8 cellular contexts compared by ENCODE assay signal in genomic region chr16:74304164-74304834, GRCh38. TPM values are rescaled to one million over a fixed set of nuclear protein-coding genes. Genes with fewer than 3 reads are reported as not detected.
A peak's percentile ranks its signal among the peaks of the same experiment; 100 is the strongest.
DNase-seq lines count a peak whose midpoint lies in the region; ATAC-seq and TF ChIP-seq lines count a peak whose summit lies in the region.

No MANE protein-coding gene starts in this region.

- no peak overlapping the region for H3K4me3 ChIP-seq in AG04450 (ENCODE audit: low read depth, low read length)
- H3K4me3 ChIP-seq in RWPE2 (ENCODE audit: severe bottlenecking): no peak overlapping the region
- H3K4me3 ChIP-seq in hepatocyte: no peak overlapping the region
- H3K4me3 ChIP-seq in mesenchymal stem cell (ENCODE audit: insufficient read depth in 1 of 2, low read depth in 1 of 2, low read length in 2 of 2): no peak overlapping the region

- POLR2A ChIA-PET in AG04450 (lab: Yijun Ruan, JAX): no interaction called here

- no peak overlapping the region for H2AFZ ChIP-seq in hepatocyte
- no peak overlapping the region for H2AFZ ChIP-seq in mesenchymal stem cell (ENCODE audit: low read depth, low read length)

- no peak overlapping the region for H3K27ac ChIP-seq in AG04450 (ENCODE audit: low read depth, low read length)
- H3K27ac ChIP-seq in RWPE2 (ENCODE audit: poor library complexity, severe bottlenecking): no peak overlapping the region
- no peak overlapping the region for H3K27ac ChIP-seq in hepatocyte
- no peak overlapping the region for H3K27ac ChIP-seq in mesenchymal stem cell (ENCODE audit: low read length, poor library complexity, severe bottlenecking)

- H3K79me2 ChIP-seq in hepatocyte: peaks cover 16% of the 10 kb centered on the region

- H3K23ac ChIP-seq in mesenchymal stem cell (ENCODE audit: low read length in 2 of 2): no peak overlapping the region

- H3K4me2 ChIP-seq in hepatocyte (no peak overlapping the region), mesenchymal stem cell (ENCODE audit: low read length, poor library complexity, severe bottlenecking) (no peak overlapping the region)

- H3K9me3 ChIP-seq in AG04450 (ENCODE audit: control insufficient read depth, insufficient read depth, low read length) (no peaks in the 10 kb centered on the region), RWPE2 (ENCODE audit: severe bottlenecking) (no peaks in the 10 kb centered on the region), hepatocyte (ENCODE audit: low read depth) (no peaks in the 10 kb centered on the region), mesenchymal stem cell (ENCODE audit: control insufficient read depth, low read length) (no peaks in the 10 kb centered on the region)

- no peak overlapping the region for H2AK5ac ChIP-seq in mesenchymal stem cell (ENCODE audit: low read length, severe bottlenecking)

- H2BK5ac ChIP-seq in mesenchymal stem cell (ENCODE audit: low read depth, low read length, poor library complexity, severe bottlenecking): no peak overlapping the region

- H2BK120ac ChIP-seq in mesenchymal stem cell (ENCODE audit: low read depth, low read length): no peak overlapping the region

- 72% methylated on average over 10 of the region's 10 CpGs for WGBS in hepatocyte (ENCODE audit: low lambda C conversion rate, missing lambda C conversion rate)
- 96% methylated on average over 6 of the region's 10 CpGs for WGBS in mesenchymal stem cell

- peaks cover 20% of the 10 kb centered on the region for H3K79me1 ChIP-seq in mesenchymal stem cell (replicated peaks; ENCODE audit: low read length, poor library complexity, severe bottlenecking)

- no peak for DNase-seq in AG04450 (ENCODE audit: low read depth, low spot score)
- DNase-seq in RWPE2 (ENCODE audit: low spot score): no peak
- no peak for DNase-seq in hepatocyte (ENCODE audit: low spot score)
- DNase-seq in mesenchymal stem cell: no peak
- no peak for DNase-seq in GM19238 (ENCODE audit: insufficient read length, low spot score)
- DNase-seq in iPS-NIHi7 (ENCODE audit: extremely low spot score): no peak

- H3K4ac ChIP-seq in mesenchymal stem cell (ENCODE audit: low read depth in 1 of 2, low read length in 2 of 2): no peak overlapping the region

- H3K18ac ChIP-seq in mesenchymal stem cell (ENCODE audit: low read depth in 1 of 2, low read length in 2 of 2): no peak overlapping the region

- no peak overlapping the region for H4K8ac ChIP-seq in mesenchymal stem cell (ENCODE audit: low read length)

- no peak; the same call in 2 of the 3 replicates for ATAC-seq in RWPE2 (ENCODE audit: low read depth)
- ATAC-seq in GM19452 (IDR thresholded peaks at IDR 0.05; ENCODE audit: unreplicated experiment): no peak

- no peak overlapping the region for H2BK12ac ChIP-seq in mesenchymal stem cell (ENCODE audit: low read length in 2 of 2)

- H3K27me3 ChIP-seq in AG04450 (ENCODE audit: control insufficient read depth, insufficient read depth, low read length) (no peaks in the 10 kb centered on the region), RWPE2 (ENCODE audit: insufficient read depth, poor library complexity, severe bottlenecking) (no peaks in the 10 kb centered on the region), hepatocyte (no peaks in the 10 kb centered on the region), mesenchymal stem cell (ENCODE audit: control insufficient read depth in 1 of 2, insufficient read depth in 1 of 2, low read length in 2 of 2) (no peaks in the 10 kb centered on the region)

- H3K9me2 ChIP-seq in hepatocyte (replicated peaks; ENCODE audit: insufficient read depth): no peaks in the 10 kb centered on the region

- CTCF ChIA-PET in AG04450 (lab: Charles Lee): interaction anchor here (0.7 kb wide), 1 partner anchor 338 kb away, joined by 4 read pairs; no protein-coding TSS in a partner anchor

- H3K36me3 ChIP-seq in RWPE2 (ENCODE audit: low read depth) (peaks cover 81% of the 10 kb centered on the region), hepatocyte (replicated peaks; ENCODE audit: insufficient read depth, low read depth) (peaks cover 5% of the 10 kb centered on the region), mesenchymal stem cell (ENCODE audit: control insufficient read depth in 1 of 2, insufficient read depth in 2 of 2, low read depth in 1 of 2, low read length in 2 of 2) (peaks cover 35 to 85% of the 10 kb centered on the region in 2 experiments)

- peaks cover 4% of the 10 kb centered on the region for H4K20me1 ChIP-seq in hepatocyte (ENCODE audit: insufficient read depth, poor library complexity, severe bottlenecking)

- no peak overlapping the region for H4K91ac ChIP-seq in mesenchymal stem cell (ENCODE audit: low read length)

- H3K9ac ChIP-seq in mesenchymal stem cell (ENCODE audit: low read length): no peak overlapping the region

- H3K4me1 ChIP-seq in RWPE2 (ENCODE audit: insufficient read depth, poor library complexity, severe bottlenecking) (no peaks in the 10 kb centered on the region), hepatocyte (ENCODE audit: insufficient read depth) (no peaks in the 10 kb centered on the region), mesenchymal stem cell (ENCODE audit: control insufficient read depth, insufficient read depth, low read depth, low read length) (no peaks in the 10 kb centered on the region)

- no peak overlapping the region for H3K14ac ChIP-seq in mesenchymal stem cell (ENCODE audit: low read length in 2 of 2)

- H2BK15ac ChIP-seq in mesenchymal stem cell (ENCODE audit: low read depth, poor library complexity, severe bottlenecking): no peak overlapping the region

- peak; percentile 49 for TF ChIP-seq CTCF in AG04450 (IDR thresholded peaks at IDR 0.05; ENCODE audit: low read depth, low read length)
- TF ChIP-seq CTCF in GM12872 (IDR thresholded peaks at IDR 0.05; ENCODE audit: insufficient read depth, low read depth, low read length): peak; percentile 40; the same call in 2 of the 3 replicates
- peak; percentile 50 for TF ChIP-seq CTCF in RWPE2 (IDR thresholded peaks at IDR 0.05; ENCODE audit: poor library complexity, severe bottlenecking)
- TF ChIP-seq CTCF in hepatocyte (IDR thresholded peaks at IDR 0.05; ENCODE audit: poor library complexity): peak; percentile 43

RNA-seq across cellular contexts. Expression of gene PSMD7, which starts 7.7 kb away (rescaled TPM):
- polyA plus RNA-seq in AG04450 (2011; rRNA removed) (112 and 153 TPM in 2 replicates), hepatocyte (134 and 147 TPM in 2 replicates)
- polyA minus RNA-seq in AG04450 (2011; rRNA and poly(A)+ RNA removed): 55.1 and 67.2 TPM in 2 replicates
- total RNA-seq in hepatocyte: 84.8 and 98.2 TPM in 2 replicates
- 117 TPM for polyA plus RNA-seq in mesenchymal stem cell (2013, experiment 1 of 2)
- polyA plus RNA-seq in mesenchymal stem cell (2013, experiment 2 of 2): 115 TPM
